21 cellular contexts compared by ENCODE assay signal in the genomic region with DNA sequence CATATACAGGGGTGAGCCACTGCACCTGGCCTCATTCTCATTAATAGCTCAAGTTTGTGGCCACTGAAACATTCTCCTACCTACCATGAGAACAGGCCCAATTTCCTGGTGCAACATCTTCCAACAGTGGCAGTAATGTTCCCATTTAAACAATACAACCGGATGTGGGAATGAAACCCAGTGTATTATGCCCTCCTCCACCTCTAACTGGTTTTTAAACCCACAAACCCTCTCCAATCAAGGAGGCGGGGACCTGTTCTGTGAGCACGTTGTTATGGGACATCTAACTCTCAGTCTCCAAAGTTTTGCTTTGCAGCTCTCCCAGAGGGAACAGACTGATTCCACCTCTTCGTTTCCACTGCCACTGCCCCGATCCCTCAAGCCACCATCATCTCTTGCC. TPM values are rescaled to one million over a fixed set of nuclear protein-coding genes. Genes with fewer than 3 reads are reported as not detected.
A peak's percentile ranks its signal among the peaks of the same experiment; 100 is the strongest.
DNase-seq lines count a peak whose midpoint lies in the region; ATAC-seq, FAIRE-seq and TF ChIP-seq lines count a peak whose summit lies in the region.
"Had no signal": no experiment of that assay in that cellular context is flagged by ENCODE, and none has a peak within 500 bp of the region (broad histone marks: within the 10 kb centered on the region; RNA-seq: fewer than 3 reads in every experiment).

No MANE protein-coding gene starts in this region.

- no peak overlapping the region for H4K5ac ChIP-seq in H1 (ENCODE audit: insufficient read length, low read depth, low read length)

- peak overlapping the region; percentile 53; the same call in 1 of the 2 replicates for H4K8ac ChIP-seq in H1 (ENCODE audit: extremely low read depth, insufficient read depth, low read length)

- H3K23ac ChIP-seq in H1 (ENCODE audit: insufficient read length) = no peak overlapping the region

- WGBS in H1 (ENCODE audit: extremely low coverage in 1 of 2, insufficient coverage in 1 of 2, insufficient read length in 1 of 2, insufficient replicate concordance in 2 of 2, low coverage in 1 of 2, low lambda C conversion rate in 2 of 2, missing lambda C conversion rate in 1 of 2), 2 experiments = 91% methylated on average over 5 of the region's 5 CpGs; no CpG with 5 or more reads in 1 of the 2 experiments

- no peaks in the 10 kb centered on the region for H3F3A ChIP-seq in PC-3 (ENCODE audit: low read length, unreplicated experiment)

- intact Hi-C loops in PC-3 (cut with micrococcal nuclease) = no loop called here
- intact Hi-C loops in gastrocnemius medialis (cut with DNase I; ENCODE audit: low total_unique reads) = no loop called here

- H2AK5ac ChIP-seq in H1 (ENCODE audit: low read depth, low read length) = no peak overlapping the region

- peaks cover 6% of the 10 kb centered on the region for H3K23me2 ChIP-seq in H1 (ENCODE audit: low read depth, low read length)

- no peak overlapping the region for H3K4ac ChIP-seq in H1 (replicated peaks; ENCODE audit: insufficient read length, low read depth, low read length)

- H3K4me3 ChIP-seq in PC-3 (ENCODE audit: low read length) (no peak overlapping the region), H1 (ENCODE audit: extremely low read depth in 1 of 4, insufficient read depth in 2 of 4, low read depth in 3 of 4, low read length in 4 of 4) (no peak overlapping the region), gastrocnemius medialis (no peak overlapping the region)
- H3K4me3 ChIP-seq: body of pancreas, testis had no signal

- no peak overlapping the region for H3K18ac ChIP-seq in H1 (ENCODE audit: extremely low read depth, low read length)

- no peak overlapping the region for H3K14ac ChIP-seq in H1 (ENCODE audit: insufficient read length)

- H3K4me2 ChIP-seq in PC-3 (ENCODE audit: low read length) (0 out of 2 replicates have a peak overlapping the region, but pooled peaks have one; percentile 20), H1 (ENCODE audit: insufficient read depth in 1 of 2, low read depth in 2 of 2, low read length in 2 of 2) (no peak overlapping the region)
- H3K4me2 ChIP-seq: SK-N-SH had no signal

- TF ChIP-seq CTCF in PC-3 (conservative IDR thresholded peaks at IDR 0.05; ENCODE audit: low read depth, low read length) (no peak), H1 (IDR thresholded peaks at IDR 0.05; ENCODE audit: control extremely low read depth in 1 of 3, insufficient read depth in 1 of 3, low read depth in 1 of 3, low read length in 3 of 3) (no peak), gastrocnemius medialis (IDR thresholded peaks at IDR 0.05 in 4 of 5, conservative IDR thresholded peaks at IDR 0.05 in 1 of 5) (no peak)

- H2BK15ac ChIP-seq in H1 (ENCODE audit: low read length) = no peak overlapping the region

- H3K36me3 ChIP-seq in PC-3 (ENCODE audit: low read depth, low read length) (no peaks in the 10 kb centered on the region), H1 (ENCODE audit: control insufficient read depth in 2 of 4, insufficient read depth in 4 of 4, low read length in 3 of 4) (no peaks in the 10 kb centered on the region), gastrocnemius medialis (no peaks in the 10 kb centered on the region)

- H4K20me1 ChIP-seq in PC-3 (ENCODE audit: low read length) (no peaks in the 10 kb centered on the region), H1 (replicated peaks in 1 of 2; ENCODE audit: control insufficient read depth in 1 of 2, insufficient read depth in 2 of 2, low read length in 2 of 2) (peaks cover 0 to 2% of the 10 kb centered on the region in 2 experiments)

- no peak for ATAC-seq in PC-3
- no peak for ATAC-seq in gastrocnemius medialis
- ATAC-seq in HG02870 (IDR thresholded peaks at IDR 0.05; ENCODE audit: unreplicated experiment) = no peak
- ATAC-seq: activated naive CD8-positive, alpha-beta T cell treated with anti-CD3 and anti-CD28 coated beads, Interleukin-2, amount 50 U/mL, for 24 hours; body of pancreas; stimulated activated effector memory CD8-positive, alpha-beta T cell treated with anti-CD3 and anti-CD28 coated beads, Interleukin-12 subunit alpha, Interleukin-12 subunit beta, amount 100 ng/mL, for 72 hours had no signal

- H3K9me2 ChIP-seq in PC-3 (replicated peaks; ENCODE audit: low read length) = no peaks in the 10 kb centered on the region
- H3K9me2 ChIP-seq: SK-N-SH had no signal

- no TSS peak for BruUV-seq in PC-3 (replicated peaks; lab: Mats Ljungman, UMichigan)

- DNase-seq in HT1080 (ENCODE audit: low read depth) = peak; percentile 51
- DNase-seq in PC-3 = no peak
- no peak for DNase-seq in H1 (ENCODE audit: low read depth in 1 of 2, low spot score in 2 of 2)
- DNase-seq in gastrocnemius medialis = no peak
- no peak for DNase-seq in NCI-H510A treated with DMSO at 0.1 percent for 48 hours (lab: John Stamatoyannopoulos, UW)
- DNase-seq in NCI-H748 treated with DMSO at 0.1 percent for 48 hours (lab: John Stamatoyannopoulos, UW) = no peak
- DNase-seq: activated CD4-positive, alpha-beta memory T cell treated with anti-CD3 and anti-CD28 coated beads for 36 hours; activated gamma-delta T cell; activated naive CD8-positive, alpha-beta T cell treated with anti-CD3 and anti-CD28 coated beads, Interleukin-2, amount 50 U/mL, for 24 hours; activated T-cell treated with anti-CD3 and anti-CD28 coated beads for 4 hours; body of pancreas; CD4-positive, alpha-beta T cell; GF-D8; NCI-H1105 treated with DMSO at 0.1 percent for 48 hours; RPMI8226; SK-N-SH; T-helper 9 cell; testis had no signal

- TF ChIP-seq POLR2A in H1 (IDR thresholded peaks at IDR 0.05; ENCODE audit: control extremely low read depth in 1 of 2, low read depth in 2 of 2, low read length in 2 of 2) = no peak
- TF ChIP-seq POLR2A in gastrocnemius medialis (IDR thresholded peaks at IDR 0.05) = no peak

- no peak overlapping the region for H2BK120ac ChIP-seq in H1 (replicated peaks; ENCODE audit: low read depth, low read length)

- H2BK5ac ChIP-seq in H1 (ENCODE audit: low read depth, low read length) = no peak overlapping the region

- CTCF ChIA-PET in PC-3 (lab: Charles Lee) (no interaction called here), H1 (lab: Charles Lee; ENCODE audit: partially characterized antibody) (interaction anchor here (0.6 to 3.3 kb wide), 4 partner anchors 17 to 36 kb away, joined by 3 to 13 read pairs (median 6); a partner anchor contains a TSS)

- H3K27ac ChIP-seq in PC-3 (ENCODE audit: low read length) (no peak overlapping the region), H1 (ENCODE audit: low read depth, low read length) (no peak overlapping the region), gastrocnemius medialis (peak overlapping the region in 3 of 4 donors; percentile 15 to 85 (median 45))
- H3K27ac ChIP-seq: body of pancreas, testis had no signal

- FAIRE-seq in H1 (lab: Jason Lieb, UNC) = no peak
- FAIRE-seq: colon had no signal

- no peak for TF ChIP-seq RAD21 in H1 (IDR thresholded peaks at IDR 0.05 in 1 of 2, conservative IDR thresholded peaks at IDR 0.05 in 1 of 2; ENCODE audit: low read depth in 2 of 2, low read length in 2 of 2)

- no peak overlapping the region for H2BK12ac ChIP-seq in H1 (ENCODE audit: low read depth, low read length)

- no peak overlapping the region for H3K56ac ChIP-seq in H1 (replicated peaks; ENCODE audit: insufficient read length, low read depth, low read length)

- in situ Hi-C loops in gastrocnemius medialis (cut with MboI; ENCODE audit: low sequenced_read_pairs in 4 of 4) = no loop called here

- H4K91ac ChIP-seq in H1 (replicated peaks; ENCODE audit: insufficient read length, low read length) = peak overlapping the region; percentile 17

- H3K9me3 ChIP-seq in PC-3 (ENCODE audit: low read length) (no peaks in the 10 kb centered on the region), H1 (ENCODE audit: insufficient read depth in 2 of 2, low read depth in 1 of 2, low read length in 1 of 2) (no peaks in the 10 kb centered on the region), gastrocnemius medialis (no peaks in the 10 kb centered on the region)
- H3K9me3 ChIP-seq: body of pancreas, SK-N-SH, testis had no signal

- no peak overlapping the region for H2AFZ ChIP-seq in PC-3 (ENCODE audit: low read length)
- H2AFZ ChIP-seq in H1 (ENCODE audit: low read length) = no peak overlapping the region

- H3K27me3 ChIP-seq in PC-3 (ENCODE audit: low read length) = no peaks in the 10 kb centered on the region
- H3K27me3 ChIP-seq in H1 (replicated peaks in 1 of 4; ENCODE audit: control insufficient read depth in 3 of 4, extremely low read depth in 1 of 4, insufficient read depth in 3 of 4, low read length in 3 of 4) = no peaks in the 10 kb centered on the region
- no peaks in the 10 kb centered on the region for H3K27me3 ChIP-seq in gastrocnemius medialis
- H3K27me3 ChIP-seq: body of pancreas, testis had no signal

- no peak for TF ChIP-seq EP300 in H1 (IDR thresholded peaks at IDR 0.05; ENCODE audit: borderline replicate concordance in 1 of 2, low read depth in 2 of 2, low read length in 2 of 2)

- peaks cover 13% of the 10 kb centered on the region for H3K79me1 ChIP-seq in H1 (ENCODE audit: low read depth, low read length)

- H3K9ac ChIP-seq in PC-3 (ENCODE audit: low read length) = no peak overlapping the region
- H3K9ac ChIP-seq in H1 (replicated peaks in 1 of 4; ENCODE audit: extremely low read depth in 1 of 4, low read depth in 3 of 4, low read length in 3 of 4) = no peak overlapping the region; a peak in 1 of 7 replicates
- H3K9ac ChIP-seq: SK-N-SH had no signal

- no peak overlapping the region for H2BK20ac ChIP-seq in H1 (ENCODE audit: low read length)

- H3K79me2 ChIP-seq in PC-3 (ENCODE audit: low read length) = peaks cover 52% of the 10 kb centered on the region
- H3K79me2 ChIP-seq in H1 (ENCODE audit: control insufficient read depth in 1 of 2, insufficient read depth in 2 of 2, low read length in 2 of 2) = peaks cover 7 to 32% of the 10 kb centered on the region in 2 experiments; a peak in 2 of 4 replicates

- H3K4me1 ChIP-seq in PC-3 (ENCODE audit: insufficient read depth, low read length) (peaks cover 13% of the 10 kb centered on the region), H1 (replicated peaks in 1 of 4; ENCODE audit: control insufficient read depth in 3 of 4, insufficient read depth in 4 of 4, low read length in 3 of 4) (peaks cover 2 to 6% (median 4%) of the 10 kb centered on the region in 4 experiments; a peak in 4 of 7 replicates), gastrocnemius medialis (peaks cover 27 to 61% of the 10 kb centered on the region in 2 donors)

- POLR2A ChIA-PET in PC-3 (lab: Charles Lee; ENCODE audit: unreplicated experiment) = no interaction called here
- POLR2A ChIA-PET in H1 (lab: Charles Lee; ENCODE audit: partially characterized antibody) = interaction anchor here (1.3 kb wide), 1 partner anchor 17 kb away, joined by 5 read pairs; no protein-coding TSS in a partner anchor

RNA-seq across cellular contexts. Expression of a gene that starts 2.6 kb away (rescaled TPM):
- 32.2 and 33.3 TPM in 2 replicates for total RNA-seq in HT1080 (2014; rRNA removed; shearing (Covaris generic))
- 18.1 and 21.1 TPM in 2 replicates for polyA plus RNA-seq in HT1080 (2015; cell fraction: cytosol; rRNA removed)
- polyA plus RNA-seq in HT1080 (2015; cell fraction: nucleus; rRNA removed) = 7.4 and 8.7 TPM in 2 replicates
- 78.1 and 102 TPM in 2 replicates for total RNA-seq in PC-3 (2014; rRNA removed)
- total RNA-seq in H1 (2021; fragmentation: NEBNext Ultra II Directional; extraction: Animal tissue kit (Norgen Biotek cat#: 25700)) = 46.6 and 49.5 TPM in 2 replicates
- 40.9 and 48.8 TPM in 2 replicates for polyA plus RNA-seq in H1 (2011; rRNA removed)
- 50.8 TPM for polyA plus RNA-seq in H1 (2011; cell fraction: cytosol; rRNA removed)
- polyA plus RNA-seq in H1 (2011; cell fraction: nucleus; rRNA removed) = 37.8 TPM
- 29.8 to 63.7 TPM (median 56.8 TPM) in 4 replicates for polyA plus RNA-seq in H1 (2012, experiment 1 of 2)
- 31.9 TPM for polyA plus RNA-seq in H1 (2012, experiment 2 of 2)
- polyA plus RNA-seq in H1 (2013, experiment 1 of 2) = 27.0 TPM
- polyA plus RNA-seq in H1 (2013, experiment 2 of 2) = 29.6 TPM
- 21.0 and 32.7 TPM in 2 replicates for polyA minus RNA-seq in H1 (2011; rRNA and poly(A)+ RNA removed)
- polyA minus RNA-seq in H1 (2011; cell fraction: cytosol; rRNA and poly(A)+ RNA removed) = 36.7 TPM
- 18.3 TPM for polyA minus RNA-seq in H1 (2011; cell fraction: nucleus; rRNA and poly(A)+ RNA removed)
- total RNA-seq in gastrocnemius medialis = 10 to 100 TPM; 10.3 to 13.2 (median 10.4) TPM

RNA-seq across cellular contexts. Expression of a gene that starts 35.8 kb away (rescaled TPM):
- total RNA-seq in HT1080 (2014; rRNA removed; shearing (Covaris generic)) = 22.4 and 24.2 TPM in 2 replicates
- 30.8 and 38.1 TPM in 2 replicates for polyA plus RNA-seq in HT1080 (2015; cell fraction: cytosol; rRNA removed)
- polyA plus RNA-seq in HT1080 (2015; cell fraction: nucleus; rRNA removed) = 14.2 and 17.9 TPM in 2 replicates
- total RNA-seq in PC-3 (2014; rRNA removed) = 27.2 and 32.5 TPM in 2 replicates
- 20.0 and 20.3 TPM in 2 replicates for total RNA-seq in H1 (2021; fragmentation: NEBNext Ultra II Directional; extraction: Animal tissue kit (Norgen Biotek cat#: 25700))
- 2.2 and 4.8 TPM in 2 replicates for polyA plus RNA-seq in H1 (2011; rRNA removed)
- polyA plus RNA-seq in H1 (2011; cell fraction: cytosol; rRNA removed) = 6.7 TPM
- polyA plus RNA-seq in H1 (2011; cell fraction: nucleus; rRNA removed) = 2.9 TPM
- 9.4 to 26.2 TPM (median 12.9 TPM) in 4 replicates for polyA plus RNA-seq in H1 (2012, experiment 1 of 2)
- polyA plus RNA-seq in H1 (2012, experiment 2 of 2) = 4.1 TPM
- polyA plus RNA-seq in H1 (2013, experiment 1 of 2) = 13.9 TPM
- polyA plus RNA-seq in H1 (2013, experiment 2 of 2) = 15.8 TPM
- polyA minus RNA-seq in H1 (2011; rRNA and poly(A)+ RNA removed) = 6.9 and 7.8 TPM in 2 replicates
- polyA minus RNA-seq in H1 (2011; cell fraction: cytosol; rRNA and poly(A)+ RNA removed) = 3.5 TPM
- 8.0 TPM for polyA minus RNA-seq in H1 (2011; cell fraction: nucleus; rRNA and poly(A)+ RNA removed)
- 10 to 100 TPM in 3 of 4 donors, 1 to 10 TPM in 1; 9.4 to 21.7 (median 19.4) TPM for total RNA-seq in gastrocnemius medialis

RNA-seq across cellular contexts. Expression of a gene that starts 35.8 kb away (rescaled TPM):
- 5.2 and 7.1 TPM in 2 replicates for total RNA-seq in HT1080 (2014; rRNA removed; shearing (Covaris generic))
- 3.2 and 5.3 TPM in 2 replicates for polyA plus RNA-seq in HT1080 (2015; cell fraction: cytosol; rRNA removed)
- polyA plus RNA-seq in HT1080 (2015; cell fraction: nucleus; rRNA removed) = 2.8 and 4.4 TPM in 2 replicates
- total RNA-seq in PC-3 (2014; rRNA removed) (4.6 and 7.3 TPM in 2 replicates), gastrocnemius medialis (10 to 100 TPM in 1 of 4 donors, 1 to 10 TPM in 3; 5.6 to 12.4 (median 8.8) TPM)
- total RNA-seq in H1 (2021; fragmentation: NEBNext Ultra II Directional; extraction: Animal tissue kit (Norgen Biotek cat#: 25700)) = 2.0 and 2.5 TPM in 2 replicates
- 1.8 and 2.0 TPM in 2 replicates for polyA plus RNA-seq in H1 (2011; rRNA removed)
- polyA plus RNA-seq in H1 (2011; cell fraction: cytosol; rRNA removed) = 2.9 TPM
- polyA plus RNA-seq in H1 (2011; cell fraction: nucleus; rRNA removed) = 1.3 TPM
- 2.7 to 4.7 TPM (median 3.3 TPM) in 4 replicates for polyA plus RNA-seq in H1 (2012, experiment 1 of 2)
- 0.47 TPM for polyA plus RNA-seq in H1 (2012, experiment 2 of 2)
- 2.5 TPM for polyA plus RNA-seq in H1 (2013, experiment 1 of 2)
- 2.0 TPM for polyA plus RNA-seq in H1 (2013, experiment 2 of 2)
- 3.0 and 4.8 TPM in 2 replicates for polyA minus RNA-seq in H1 (2011; rRNA and poly(A)+ RNA removed)
- polyA minus RNA-seq in H1 (2011; cell fraction: cytosol; rRNA and poly(A)+ RNA removed) = 1.3 TPM
- polyA minus RNA-seq in H1 (2011; cell fraction: nucleus; rRNA and poly(A)+ RNA removed) = 1.2 TPM

Comparison
In these comparisons a context has a peak if more than half of its experiments do, and no peak if none do; other contexts are left out.
1. H3K27ac ChIP-seq: peak in gastrocnemius medialis (3 of 4); none in PC-3 (single experiment) and H1 (single experiment).